Comparison of ENCODE assay signal across 23 cellular contexts in genomic region chr14:51251486-51251885, GRCh38.
"Had no signal": no experiment of that assay in that cellular context is flagged by ENCODE, and none has a peak within 500 bp of the region (broad histone marks: within the 10 kb centered on the region; RNA-seq: fewer than 3 reads in every experiment).

No MANE protein-coding gene starts in this region.

- H3K9ac ChIP-seq: SK-N-SH had no signal

- H3K4me1 ChIP-seq: adrenal gland, SJCRH30 had no signal

- H3K4me2 ChIP-seq: SK-N-SH had no signal

- H3K9me2 ChIP-seq: SK-N-SH had no signal

- H3K27ac ChIP-seq: adrenal gland, cardiac muscle cell, SJCRH30, VCaP had no signal

- H3K9me3 ChIP-seq: adrenal gland, SJCRH30, SK-N-SH had no signal

- H3K27me3 ChIP-seq: adrenal gland, cardiac muscle cell, SJCRH30 had no signal

- ATAC-seq: activated CD4-positive, alpha-beta T cell treated with anti-CD3 and anti-CD28 coated beads for 36 hours; activated CD8-positive, alpha-beta T cell treated with anti-CD3 and anti-CD28 coated beads for 36 hours; activated T-helper 17 cell treated with anti-CD3 and anti-CD28 coated beads, Interleukin-2, amount 50 U/mL, for 72 hours had no signal

- H3K4me3 ChIP-seq: adrenal gland, cardiac muscle cell, SJCRH30 had no signal

- DNase-seq: activated CD4-positive, alpha-beta T cell treated with anti-CD3 and anti-CD28 coated beads for 36 hours; activated CD8-positive, alpha-beta memory T cell treated with anti-CD3 and anti-CD28 coated beads, Interleukin-2, amount 50 U/mL, for 4 hours; activated CD8-positive, alpha-beta T cell treated with anti-CD3 and anti-CD28 coated beads for 36 hours; activated gamma-delta T cell; activated naive CD4-positive, alpha-beta T cell treated with anti-CD3 and anti-CD28 coated beads for 36 hours; activated naive CD8-positive, alpha-beta T cell treated with anti-CD3 and anti-CD28 coated beads, Interleukin-2, amount 10 ng/mL, durations not matched to agents 7 days and 5 days; activated T-cell treated with anti-CD3 and anti-CD28 coated beads, Interleukin-2, amount 50 U/mL, for 1 hour; adrenal gland; anterior cingulate cortex; NCI-H1048; NCI-H1417; NCI-H1930; NCI-H2171 treated with DMSO at 0.1 percent for 48 hours; NCI-H226; NCI-H526 treated with DMSO at 0.1 percent for 48 hours; NCI-H82; Right ventricle myocardium superior; SJCRH30; SK-N-SH; T-helper 1 cell had no signal
